ENCODE assay signal across 17 cellular contexts in genomic region chr1:54011316-54012007, GRCh38. TPM values are rescaled to one million over a fixed set of nuclear protein-coding genes. Genes with fewer than 3 reads are reported as not detected.
DNase-seq lines count a peak whose midpoint lies in the region; TF ChIP-seq lines count a peak whose summit lies in the region.
"Had no signal": no experiment of that assay in that cellular context is flagged by ENCODE, and none has a peak within 500 bp of the region (broad histone marks: within the 10 kb centered on the region; RNA-seq: fewer than 3 reads in every experiment).

No MANE protein-coding gene starts in this region.

- H3K27ac ChIP-seq in endodermal cell (ENCODE audit: low read depth, low read length): no peak overlapping the region
- H3K27ac ChIP-seq in neural progenitor cell: no peak overlapping the region
- H3K27ac ChIP-seq: GM23248 had no signal

- H3K9me3 Mint-ChIP-seq in activated naive CD4-positive, alpha-beta T cell treated with anti-CD3 and anti-CD28 coated beads for 36 hours: no peaks in the 10 kb centered on the region
- H3K9me3 Mint-ChIP-seq in activated naive CD4-positive, alpha-beta T cell treated with anti-CD3 and anti-CD28 coated beads, Interleukin-2, amount 10 ng/mL, durations not matched to agents 7 days and 5 days: no peaks in the 10 kb centered on the region
- H3K9me3 Mint-ChIP-seq in endodermal cell: no peaks in the 10 kb centered on the region
- no peaks in the 10 kb centered on the region for H3K9me3 Mint-ChIP-seq in neural progenitor cell
- H3K9me3 Mint-ChIP-seq: CD8-positive, alpha-beta T cell had no signal

- H3K9ac ChIP-seq in endodermal cell (ENCODE audit: extremely low read depth, low read length, poor library complexity, severe bottlenecking) (no peak overlapping the region), neural progenitor cell (no peak overlapping the region)
- H3K9ac ChIP-seq: GM23248 had no signal

- WGBS in endodermal cell (ENCODE audit: insufficient coverage in 1 of 2, insufficient read length in 1 of 2), 2 experiments: 90 to 95% methylated on average over 8 to 9 of the region's 9 CpGs

- intact Hi-C loops in activated naive CD4-positive, alpha-beta T cell treated with anti-CD3 and anti-CD28 coated beads for 36 hours (cut with micrococcal nuclease): no loop called here

- H2AFZ ChIP-seq in neural progenitor cell (replicated peaks): no peak overlapping the region
- H2AFZ ChIP-seq: GM23248 had no signal

- no peak overlapping the region for H3K4me2 ChIP-seq in neural progenitor cell

- no peaks in the 10 kb centered on the region for H3K79me2 ChIP-seq in neural progenitor cell (ENCODE audit: low read depth)

- H3F3A ChIP-seq in neural progenitor cell (ENCODE audit: low read depth): no peaks in the 10 kb centered on the region

- peak overlapping the region; percentile 21 for H3K27ac Mint-ChIP-seq in activated naive CD4-positive, alpha-beta T cell treated with anti-CD3 and anti-CD28 coated beads for 36 hours
- H3K27ac Mint-ChIP-seq in activated naive CD4-positive, alpha-beta T cell treated with anti-CD3 and anti-CD28 coated beads, Interleukin-2, amount 10 ng/mL, durations not matched to agents 7 days and 5 days: no peak overlapping the region
- H3K27ac Mint-ChIP-seq in endodermal cell: no peak overlapping the region
- H3K27ac Mint-ChIP-seq in neural progenitor cell: peak overlapping the region; percentile 57
- H3K27ac Mint-ChIP-seq: CD14-positive monocyte; CD8-positive, alpha-beta T cell had no signal

- no peaks in the 10 kb centered on the region for H3K4me1 ChIP-seq in endodermal cell (ENCODE audit: control insufficient read depth, insufficient read depth, low read length)
- H3K4me1 ChIP-seq in neural progenitor cell: no peaks in the 10 kb centered on the region

- no peaks in the 10 kb centered on the region for H3K36me3 Mint-ChIP-seq in activated naive CD4-positive, alpha-beta T cell treated with anti-CD3 and anti-CD28 coated beads for 36 hours (ENCODE audit: low read depth)
- H3K36me3 Mint-ChIP-seq in activated naive CD4-positive, alpha-beta T cell treated with anti-CD3 and anti-CD28 coated beads, Interleukin-2, amount 10 ng/mL, durations not matched to agents 7 days and 5 days: no peaks in the 10 kb centered on the region
- no peaks in the 10 kb centered on the region for H3K36me3 Mint-ChIP-seq in endodermal cell (ENCODE audit: low read depth)
- no peaks in the 10 kb centered on the region for H3K36me3 Mint-ChIP-seq in neural progenitor cell
- H3K36me3 Mint-ChIP-seq: CD14-positive monocyte; CD8-positive, alpha-beta T cell had no signal

- H3K4me3 Mint-ChIP-seq in activated naive CD4-positive, alpha-beta T cell treated with anti-CD3 and anti-CD28 coated beads for 36 hours: no peak overlapping the region
- no peak overlapping the region for H3K4me3 Mint-ChIP-seq in activated naive CD4-positive, alpha-beta T cell treated with anti-CD3 and anti-CD28 coated beads, Interleukin-2, amount 10 ng/mL, durations not matched to agents 7 days and 5 days
- H3K4me3 Mint-ChIP-seq in endodermal cell (no peak overlapping the region), neural progenitor cell (no peak overlapping the region)
- H3K4me3 Mint-ChIP-seq: CD14-positive monocyte; CD8-positive, alpha-beta T cell had no signal

- H3K27me3 Mint-ChIP-seq in activated naive CD4-positive, alpha-beta T cell treated with anti-CD3 and anti-CD28 coated beads for 36 hours (ENCODE audit: low read depth): peaks cover 4% of the 10 kb centered on the region
- H3K27me3 Mint-ChIP-seq in activated naive CD4-positive, alpha-beta T cell treated with anti-CD3 and anti-CD28 coated beads, Interleukin-2, amount 10 ng/mL, durations not matched to agents 7 days and 5 days: peaks cover 19% of the 10 kb centered on the region
- peaks cover 4% of the 10 kb centered on the region for H3K27me3 Mint-ChIP-seq in endodermal cell (ENCODE audit: insufficient read depth)
- peaks cover 11% of the 10 kb centered on the region for H3K27me3 Mint-ChIP-seq in neural progenitor cell (ENCODE audit: insufficient read depth, low read depth)

- TF ChIP-seq CTCF in endodermal cell (conservative IDR thresholded peaks at IDR 0.05): no peak
- TF ChIP-seq CTCF in neural progenitor cell (IDR thresholded peaks at IDR 0.05): no peak

- H3K27me3 ChIP-seq in endodermal cell (ENCODE audit: control insufficient read depth, insufficient read depth, low read length, poor library complexity, severe bottlenecking) (peaks cover 5% of the 10 kb centered on the region), neural progenitor cell (no peaks in the 10 kb centered on the region)

- CTCF ChIA-PET in activated naive CD4-positive, alpha-beta T cell treated with anti-CD3 and anti-CD28 coated beads for 36 hours (lab: Charles Lee): no interaction called here
- CTCF ChIA-PET in activated naive CD4-positive, alpha-beta T cell treated with anti-CD3 and anti-CD28 coated beads, Interleukin-2, amount 10 ng/mL, durations not matched to agents 7 days and 5 days (lab: Charles Lee): no interaction called here

- no peaks in the 10 kb centered on the region for H4K20me1 ChIP-seq in neural progenitor cell (ENCODE audit: low read depth)

- no peaks in the 10 kb centered on the region for H3K36me3 ChIP-seq in endodermal cell (ENCODE audit: control insufficient read depth, insufficient read depth, low read length)
- H3K36me3 ChIP-seq in neural progenitor cell: no peaks in the 10 kb centered on the region

- H3K4me1 Mint-ChIP-seq in activated naive CD4-positive, alpha-beta T cell treated with anti-CD3 and anti-CD28 coated beads for 36 hours (ENCODE audit: low read depth): no peaks in the 10 kb centered on the region
- no peaks in the 10 kb centered on the region for H3K4me1 Mint-ChIP-seq in activated naive CD4-positive, alpha-beta T cell treated with anti-CD3 and anti-CD28 coated beads, Interleukin-2, amount 10 ng/mL, durations not matched to agents 7 days and 5 days
- H3K4me1 Mint-ChIP-seq in endodermal cell (peaks cover 9% of the 10 kb centered on the region), neural progenitor cell (peaks cover 8% of the 10 kb centered on the region)
- H3K4me1 Mint-ChIP-seq: CD14-positive monocyte had no signal

- no peak overlapping the region for H3K4me3 ChIP-seq in endodermal cell (ENCODE audit: low read length)
- no peak overlapping the region for H3K4me3 ChIP-seq in neural progenitor cell
- H3K4me3 ChIP-seq: GM23248 had no signal

- H3K9me3 ChIP-seq in endodermal cell (ENCODE audit: control insufficient read depth, low read length) (no peaks in the 10 kb centered on the region), neural progenitor cell (ENCODE audit: low read depth) (no peaks in the 10 kb centered on the region)

- DNase-seq in activated naive CD4-positive, alpha-beta T cell treated with anti-CD3 and anti-CD28 coated beads for 36 hours: no peak
- no peak for DNase-seq in activated naive CD4-positive, alpha-beta T cell treated with anti-CD3 and anti-CD28 coated beads, Interleukin-2, amount 10 ng/mL, durations not matched to agents 7 days and 5 days
- peak; percentile 32 for DNase-seq in endodermal cell
- no peak for DNase-seq in neural progenitor cell (ENCODE audit: low spot score)
- no peak for DNase-seq in stimulated activated naive CD4-positive, alpha-beta T cell treated with Interleukin-2 at 50 U/mL for 16 hours (lab: John Stamatoyannopoulos, UW)
- DNase-seq in NCI-H187 treated with DMSO at 0.1 percent for 48 hours (lab: John Stamatoyannopoulos, UW): no peak
- no peak for DNase-seq in activated CD4-positive, CD25-positive, alpha-beta regulatory T cell treated with anti-CD3 and anti-CD28 coated beads, Interleukin-2, amount 50 U/mL, for 72 hours
- DNase-seq: COR-L47, DMS153, DMS79 treated with DMSO at 0.1 percent for 48 hours, EL, GM23248 had no signal

RNA-seq across cellular contexts. Expression of gene LDLRAD1, which starts 6.5 kb away (rescaled TPM):
- not detected for total RNA-seq in activated naive CD4-positive, alpha-beta T cell treated with anti-CD3 and anti-CD28 coated beads for 36 hours
- total RNA-seq in endodermal cell (not detected), neural progenitor cell (ENCODE audit: low replicate concordance) (not detected in 2 replicates)
- polyA plus RNA-seq in endodermal cell (2013, experiment 1 of 2): not detected
- not detected for polyA plus RNA-seq in endodermal cell (2013, experiment 2 of 2)
- total RNA-seq: CD8-positive, alpha-beta T cell; GM23248; HT-29 had no signal
- polyA plus RNA-seq: AG04450, BJ, CD14-positive monocyte, GM23248 had no signal

RNA-seq across cellular contexts. Expression of gene TMEM59, which starts 41.5 kb away (rescaled TPM):
- 100 to 1,000 TPM; 140 to 142 TPM for total RNA-seq in activated naive CD4-positive, alpha-beta T cell treated with anti-CD3 and anti-CD28 coated beads for 36 hours
- total RNA-seq in endodermal cell: 100 to 1,000 TPM in 1 of 2 donors, 10 to 100 TPM in 1; 99.6 to 112 TPM
- polyA plus RNA-seq in endodermal cell (2013, experiment 1 of 2): 157 TPM
- polyA plus RNA-seq in endodermal cell (2013, experiment 2 of 2): 139 TPM
- 125 and 139 TPM in 2 replicates for total RNA-seq in neural progenitor cell (ENCODE audit: low replicate concordance)

RNA-seq across cellular contexts. Expression of gene TCEANC2, which starts 41.9 kb away (rescaled TPM):
- total RNA-seq in activated naive CD4-positive, alpha-beta T cell treated with anti-CD3 and anti-CD28 coated beads for 36 hours: 10 to 100 TPM; 13.0 TPM
- 1 to 10 TPM; 5.9 to 6.6 TPM for total RNA-seq in endodermal cell
- polyA plus RNA-seq in endodermal cell (2013, experiment 1 of 2): 5.4 TPM
- polyA plus RNA-seq in endodermal cell (2013, experiment 2 of 2): 5.3 TPM
- total RNA-seq in neural progenitor cell (ENCODE audit: low replicate concordance): 8.8 and 11.6 TPM in 2 replicates

Comparison
In these comparisons a context has a peak if more than half of its experiments do, and no peak if none do; other contexts are left out.
1. H3K27ac Mint-ChIP-seq: peak in activated naive CD4-positive, alpha-beta T cell treated with anti-CD3 and anti-CD28 coated beads for 36 hours (single experiment) and neural progenitor cell (single experiment); none in activated naive CD4-positive, alpha-beta T cell treated with anti-CD3 and anti-CD28 coated beads, Interleukin-2, amount 10 ng/mL, durations not matched to agents 7 days and 5 days (single experiment) and endodermal cell (single experiment).